Comparison of ENCODE assay signal across 11 cellular contexts in genomic region chr7:54542920-54543539, GRCh38. TPM values are rescaled to one million over a fixed set of nuclear protein-coding genes. Genes with fewer than 3 reads are reported as not detected.
DNase-seq lines count a peak whose midpoint lies in the region; ATAC-seq, FAIRE-seq and TF ChIP-seq lines count a peak whose summit lies in the region.
"Had no signal": no experiment of that assay in that cellular context is flagged by ENCODE, and none has a peak within 500 bp of the region (broad histone marks: within the 10 kb centered on the region; RNA-seq: fewer than 3 reads in every experiment).

No MANE protein-coding gene starts in this region.

- H3K4me3 Mint-ChIP-seq in endothelial cell (ENCODE audit: unreplicated experiment), result no peak overlapping the region

- H3K27ac Mint-ChIP-seq in endothelial cell (ENCODE audit: unreplicated experiment), result no peak overlapping the region
- H3K27ac Mint-ChIP-seq: naive thymus-derived CD4-positive, alpha-beta T cell had no signal

- no peaks in the 10 kb centered on the region for H3K36me3 ChIP-seq in NT2/D1 (ENCODE audit: insufficient read depth, insufficient read length, low read length)
- H3K36me3 ChIP-seq in osteoblast (ENCODE audit: insufficient read depth, low read length), result no peaks in the 10 kb centered on the region
- H3K36me3 ChIP-seq in ascending aorta, result no peaks in the 10 kb centered on the region

- no peak for ATAC-seq in HG03175 (IDR thresholded peaks at IDR 0.05; ENCODE audit: unreplicated experiment)
- ATAC-seq: naive thymus-derived CD4-positive, alpha-beta T cell had no signal

- intact Hi-C loops in ascending aorta (cut with DNase I), result no loop called here

- H3K4me1 ChIP-seq in NT2/D1 (ENCODE audit: insufficient read depth, insufficient read length) (peaks cover 3% of the 10 kb centered on the region), osteoblast (ENCODE audit: insufficient read depth, low read length) (no peaks in the 10 kb centered on the region), ascending aorta (peaks cover 0 to 3% of the 10 kb centered on the region in 2 donors)

- H3K9me3 ChIP-seq in NT2/D1 (ENCODE audit: insufficient read depth, low read length) (no peaks in the 10 kb centered on the region), osteoblast (ENCODE audit: low read depth, low read length) (no peaks in the 10 kb centered on the region), ascending aorta (no peaks in the 10 kb centered on the region)

- H4K20me1 ChIP-seq in osteoblast (ENCODE audit: insufficient read depth, low read length), result no peaks in the 10 kb centered on the region

- no peak for TF ChIP-seq CTCF in endothelial cell (IDR thresholded peaks at IDR 0.05; ENCODE audit: unreplicated experiment)
- TF ChIP-seq CTCF in osteoblast (IDR thresholded peaks at IDR 0.05; ENCODE audit: extremely low read depth, low read depth, low read length), result no peak
- TF ChIP-seq CTCF in ascending aorta (IDR thresholded peaks at IDR 0.05), result no peak

- no peak overlapping the region for H3K9ac ChIP-seq in NT2/D1 (ENCODE audit: insufficient read length, low read depth)

- FAIRE-seq in H54 (lab: Jason Lieb, UNC), result peak; percentile 11

- no peak overlapping the region for H3K4me3 ChIP-seq in NT2/D1 (ENCODE audit: insufficient read length, low read depth)
- no peak overlapping the region for H3K4me3 ChIP-seq in osteoblast (ENCODE audit: insufficient read depth, low read length)
- H3K4me3 ChIP-seq in ascending aorta, result no peak overlapping the region

- peak; percentile 66 for DNase-seq in H54 (ENCODE audit: insufficient read length, low spot score)
- DNase-seq in NT2/D1 (ENCODE audit: low read depth, low spot score), result peak; percentile 72
- peak; percentile 63 for DNase-seq in endothelial cell (ENCODE audit: low spot score)
- peak; percentile 88 for DNase-seq in osteoblast (ENCODE audit: insufficient read length, low spot score, missing footprints)
- no peak for DNase-seq in cerebellar nuclear complex (lab: John Stamatoyannopoulos, UW)
- no peak for DNase-seq in ascending aorta (ENCODE audit: low spot score in 2 of 2)
- no peak for DNase-seq in NCI-H146 (lab: John Stamatoyannopoulos, UW)
- DNase-seq: naive thymus-derived CD4-positive, alpha-beta T cell; SIG-M5 had no signal

- no peak for TF ChIP-seq POLR2A in H54 (IDR thresholded peaks at IDR 0.05; ENCODE audit: low read depth, low read length)

- H3K9me3 Mint-ChIP-seq in endothelial cell (ENCODE audit: unreplicated experiment), result no peaks in the 10 kb centered on the region

- H3K27me3 ChIP-seq in NT2/D1 (ENCODE audit: insufficient read depth, insufficient read length), result peaks cover 68% of the 10 kb centered on the region
- peaks cover 32% of the 10 kb centered on the region for H3K27me3 ChIP-seq in osteoblast (ENCODE audit: insufficient read depth, low read length)
- peaks cover 5% of the 10 kb centered on the region for H3K27me3 ChIP-seq in ascending aorta

- H3K36me3 Mint-ChIP-seq in endothelial cell (ENCODE audit: low read depth, unreplicated experiment), result no peaks in the 10 kb centered on the region

- H3K4me2 ChIP-seq in osteoblast (ENCODE audit: insufficient read depth, low read length), result no peak overlapping the region

- no peaks in the 10 kb centered on the region for H3K27me3 Mint-ChIP-seq in endothelial cell (ENCODE audit: unreplicated experiment)

- no peak overlapping the region for H2AFZ ChIP-seq in osteoblast (ENCODE audit: low read length)

- H3K79me2 ChIP-seq in osteoblast (ENCODE audit: insufficient read depth, low read length), result no peaks in the 10 kb centered on the region

- H3K27ac ChIP-seq in osteoblast (ENCODE audit: low read depth, low read length), result no peak overlapping the region
- H3K27ac ChIP-seq in ascending aorta, result no peak overlapping the region

- peaks cover 16% of the 10 kb centered on the region for H3K4me1 Mint-ChIP-seq in endothelial cell (ENCODE audit: unreplicated experiment)

RNA-seq across cellular contexts. Expression of gene VSTM2A, which starts 0.9 kb away (rescaled TPM):
- 1.2 TPM for total RNA-seq in endothelial cell (ENCODE audit: unreplicated experiment)
- total RNA-seq in osteoblast, result not detected in 2 replicates
- not detected for total RNA-seq in ascending aorta
- total RNA-seq: HT-29; naive thymus-derived CD4-positive, alpha-beta T cell had no signal

Comparison
In these comparisons a context has a peak if more than half of its experiments do, and no peak if none do; other contexts are left out.
1. DNase-seq: peak in H54 (single experiment), NT2/D1 (single experiment), endothelial cell (single experiment) and osteoblast (single experiment); none in cerebellar nuclear complex (0 of 2), ascending aorta (0 of 2) and NCI-H146 (single experiment).